Comparison of ENCODE assay signal across 11 cellular contexts in the genomic region with DNA sequence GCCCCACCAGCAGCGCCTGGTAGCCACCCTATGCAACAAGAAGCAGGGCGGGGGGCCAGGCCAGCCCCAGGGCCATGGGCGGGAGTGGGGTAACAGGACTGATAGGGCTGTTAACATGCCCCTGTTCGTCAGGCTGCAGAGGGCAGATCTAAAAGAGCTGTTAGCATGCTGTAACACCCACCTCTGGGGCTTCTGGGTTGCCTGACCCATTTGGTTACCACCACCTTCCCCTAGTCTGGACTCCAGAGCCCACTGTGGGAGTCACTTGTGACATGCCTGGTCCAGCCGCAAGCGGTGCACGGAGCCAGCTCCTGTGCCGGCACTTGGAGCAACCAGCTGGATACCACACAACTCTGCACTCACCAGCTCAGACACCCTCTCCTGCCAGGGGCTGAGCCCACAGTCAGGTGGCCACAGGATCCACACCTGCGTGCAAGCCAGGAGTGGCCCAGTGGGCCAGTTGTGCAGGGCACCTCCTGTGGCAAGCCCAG. TPM values are rescaled to one million over a fixed set of nuclear protein-coding genes. Genes with fewer than 3 reads are reported as not detected.
DNase-seq lines count a peak whose midpoint lies in the region; ATAC-seq and TF ChIP-seq lines count a peak whose summit lies in the region.
"Had no signal": no experiment of that assay in that cellular context is flagged by ENCODE, and none has a peak within 500 bp of the region (broad histone marks: within the 10 kb centered on the region; RNA-seq: fewer than 3 reads in every experiment).

No MANE protein-coding gene starts in this region.

- peaks cover 34% of the 10 kb centered on the region for H3K4me1 Mint-ChIP-seq in activated CD8-positive, alpha-beta T cell treated with anti-CD3 and anti-CD28 coated beads for 36 hours (ENCODE audit: low read depth)
- H3K4me1 Mint-ChIP-seq in memory B cell: peaks cover 22% of the 10 kb centered on the region

- no peak for TF ChIP-seq CTCF in activated CD8-positive, alpha-beta T cell treated with anti-CD3 and anti-CD28 coated beads for 36 hours (IDR thresholded peaks at IDR 0.05)
- no peak for TF ChIP-seq CTCF in vagina (IDR thresholded peaks at IDR 0.05)

- H3K9me3 ChIP-seq in right cardiac atrium (ENCODE audit: control insufficient read depth, low read length) (no peaks in the 10 kb centered on the region), vagina (no peaks in the 10 kb centered on the region)
- H3K9me3 ChIP-seq: psoas muscle, upper lobe of left lung had no signal

- H3K36me3 Mint-ChIP-seq in activated CD8-positive, alpha-beta T cell treated with anti-CD3 and anti-CD28 coated beads for 36 hours (ENCODE audit: low read depth): peaks cover 61% of the 10 kb centered on the region
- H3K36me3 Mint-ChIP-seq in memory B cell: peaks cover 16% of the 10 kb centered on the region

- H3K27ac Mint-ChIP-seq in activated CD8-positive, alpha-beta T cell treated with anti-CD3 and anti-CD28 coated beads for 36 hours: peak overlapping the region; percentile 95
- peak overlapping the region; percentile 82 for H3K27ac Mint-ChIP-seq in memory B cell

- H3K4me3 Mint-ChIP-seq in activated CD8-positive, alpha-beta T cell treated with anti-CD3 and anti-CD28 coated beads for 36 hours: peak overlapping the region; percentile 91
- no peak overlapping the region for H3K4me3 Mint-ChIP-seq in memory B cell

- H3K27me3 ChIP-seq in right cardiac atrium (ENCODE audit: control insufficient read depth, insufficient read depth) (no peaks in the 10 kb centered on the region), vagina (no peaks in the 10 kb centered on the region)
- H3K27me3 ChIP-seq: upper lobe of left lung had no signal

- H3K4me3 ChIP-seq in right cardiac atrium (ENCODE audit: low read length): no peak overlapping the region
- no peak overlapping the region for H3K4me3 ChIP-seq in vagina
- H3K4me3 ChIP-seq: psoas muscle, upper lobe of left lung had no signal

- H3K27me3 Mint-ChIP-seq in activated CD8-positive, alpha-beta T cell treated with anti-CD3 and anti-CD28 coated beads for 36 hours: no peaks in the 10 kb centered on the region
- no peaks in the 10 kb centered on the region for H3K27me3 Mint-ChIP-seq in memory B cell

- no peak for ATAC-seq in right cardiac atrium
- ATAC-seq in Right ventricle myocardium inferior: no peak
- ATAC-seq in activated CD8-positive, alpha-beta T cell treated with anti-CD3 and anti-CD28 coated beads for 36 hours: no peak
- no peak for ATAC-seq in memory B cell (ENCODE audit: low read depth)
- no peak for ATAC-seq in GM19023 (IDR thresholded peaks at IDR 0.05; ENCODE audit: unreplicated experiment)
- ATAC-seq: psoas muscle had no signal

- peaks cover 6% of the 10 kb centered on the region for H3K9me3 Mint-ChIP-seq in activated CD8-positive, alpha-beta T cell treated with anti-CD3 and anti-CD28 coated beads for 36 hours
- peaks cover 5% of the 10 kb centered on the region for H3K9me3 Mint-ChIP-seq in memory B cell

- peaks cover 0 to 1% of the 10 kb centered on the region in 2 donors for H3K36me3 ChIP-seq in vagina

- 96% methylated on average over 9 of the region's 9 CpGs for WGBS in right cardiac atrium

- CTCF ChIA-PET in activated CD8-positive, alpha-beta T cell treated with anti-CD3 and anti-CD28 coated beads for 36 hours (lab: Charles Lee): interaction anchor here (0.9 to 2.5 kb wide), 5 partner anchors 12 to 459 kb away, joined by 3 to 13 read pairs (median 5); no protein-coding TSS in a partner anchor

- DNase-seq in right cardiac atrium: peak in 2 of 3 donors; percentile 57 to 58
- no peak for DNase-seq in Right ventricle myocardium inferior (ENCODE audit: missing footprints)
- no peak for DNase-seq in activated CD8-positive, alpha-beta T cell treated with anti-CD3 and anti-CD28 coated beads for 36 hours
- DNase-seq in memory B cell (ENCODE audit: low spot score in 2 of 2): no peak
- peak; percentile 45 for DNase-seq in ureter (ENCODE audit: low spot score)
- no peak for DNase-seq in NCI-H69 (lab: John Stamatoyannopoulos, UW)
- DNase-seq in vagina (ENCODE audit: extremely low spot score in 2 of 2): no peak
- DNase-seq: GF-D8, psoas muscle had no signal

- H3K4me1 ChIP-seq in right cardiac atrium (ENCODE audit: control insufficient read depth, insufficient read depth, low read length) (peaks cover 4% of the 10 kb centered on the region), vagina (peaks cover 42% of the 10 kb centered on the region)

- POLR2A ChIA-PET in activated CD8-positive, alpha-beta T cell treated with anti-CD3 and anti-CD28 coated beads for 36 hours (lab: Charles Lee): interaction anchor here (1.0 to 2.3 kb wide), 4 partner anchors 10 to 502 kb away, joined by 3 to 11 read pairs (median 3); partner anchors contain the start of gene GORASP2

- TF ChIP-seq POLR2A in vagina (IDR thresholded peaks at IDR 0.05): no peak

- H3K27ac ChIP-seq in right cardiac atrium (ENCODE audit: low read length) (no peak overlapping the region), vagina (no peak overlapping the region)
- H3K27ac ChIP-seq: psoas muscle, upper lobe of left lung had no signal

- intact Hi-C loops in right cardiac atrium (cut with DNase I): loop anchor here in 1 of 4 donors (10.0 kb wide), 1 partner anchor 93 kb away; the partner anchor contains the start of gene CYBRD1
- intact Hi-C loops in Right ventricle myocardium inferior (cut with DNase I): loop anchor here (5.0 kb wide), 2 partner anchors 459 to 1126 kb away; partner anchors contain the start of gene PDK1
- intact Hi-C loops in activated CD8-positive, alpha-beta T cell treated with anti-CD3 and anti-CD28 coated beads for 36 hours (cut with micrococcal nuclease): loop anchor here (5.0 kb wide), 1 partner anchor 274 kb away; no protein-coding TSS in a partner anchor
- intact Hi-C loops in vagina (cut with DNase I): loop anchor here (5.0 to 10.0 kb wide), 2 partner anchors 91 to 253 kb away; partner anchors contain the start of genes CYBRD1 and DYNC1I2

RNA-seq across cellular contexts. Expression of gene METTL8, which starts 2.1 kb away (rescaled TPM):
- total RNA-seq in right cardiac atrium: 10 to 100 TPM; 12.2 to 16.4 (median 13.6) TPM
- polyA plus RNA-seq in right cardiac atrium: 5.3 TPM
- 12.0 TPM for total RNA-seq in Right ventricle myocardium inferior
- 10 to 100 TPM; 43.4 to 44.8 TPM for total RNA-seq in activated CD8-positive, alpha-beta T cell treated with anti-CD3 and anti-CD28 coated beads for 36 hours
- 41.5 TPM for total RNA-seq in ureter
- 27.7 TPM for total RNA-seq in vagina

RNA-seq across cellular contexts. Expression of gene DCAF17, which starts 2.3 kb away (rescaled TPM):
- total RNA-seq in right cardiac atrium (10 to 100 TPM in 2 of 4 donors, 1 to 10 TPM in 2; 6.5 to 12.1 (median 9.7) TPM), Right ventricle myocardium inferior (7.6 TPM), ureter (31.0 TPM), vagina (19.6 TPM)
- 2.9 TPM for polyA plus RNA-seq in right cardiac atrium
- total RNA-seq in activated CD8-positive, alpha-beta T cell treated with anti-CD3 and anti-CD28 coated beads for 36 hours: 10 to 100 TPM; 19.0 to 20.1 TPM

Comparison
In these comparisons a context has a peak if more than half of its experiments do, and no peak if none do; other contexts are left out.
1. DNase-seq: peak in right cardiac atrium (2 of 3) and ureter (single experiment); none in Right ventricle myocardium inferior (single experiment), activated CD8-positive, alpha-beta T cell treated with anti-CD3 and anti-CD28 coated beads for 36 hours (single experiment), memory B cell (0 of 2), NCI-H69 (single experiment) and vagina (0 of 2).